In genomic region chr7:103296901-103297836, GRCh38 we compare ENCODE assay signal across 8 cellular contexts. TPM values are rescaled to one million over a fixed set of nuclear protein-coding genes. Genes with fewer than 3 reads are reported as not detected.
DNase-seq lines count a peak whose midpoint lies in the region; ATAC-seq and TF ChIP-seq lines count a peak whose summit lies in the region.

A gene with protein sequence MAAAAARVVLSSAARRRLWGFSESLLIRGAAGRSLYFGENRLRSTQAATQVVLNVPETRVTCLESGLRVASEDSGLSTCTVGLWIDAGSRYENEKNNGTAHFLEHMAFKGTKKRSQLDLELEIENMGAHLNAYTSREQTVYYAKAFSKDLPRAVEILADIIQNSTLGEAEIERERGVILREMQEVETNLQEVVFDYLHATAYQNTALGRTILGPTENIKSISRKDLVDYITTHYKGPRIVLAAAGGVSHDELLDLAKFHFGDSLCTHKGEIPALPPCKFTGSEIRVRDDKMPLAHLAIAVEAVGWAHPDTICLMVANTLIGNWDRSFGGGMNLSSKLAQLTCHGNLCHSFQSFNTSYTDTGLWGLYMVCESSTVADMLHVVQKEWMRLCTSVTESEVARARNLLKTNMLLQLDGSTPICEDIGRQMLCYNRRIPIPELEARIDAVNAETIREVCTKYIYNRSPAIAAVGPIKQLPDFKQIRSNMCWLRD (plus strand): TSS chr7:103297435. CDS start chr7:103297460, 25 bp downstream.

- peaks cover 21% of the 10 kb centered on the region for H3K36me3 Mint-ChIP-seq in activated naive CD8-positive, alpha-beta T cell treated with anti-CD3 and anti-CD28 coated beads, Interleukin-2, amount 50 U/mL, for 24 hours (ENCODE audit: low read depth)

- H2AFZ ChIP-seq in parathyroid adenoma = peak within 1 kb of the TSS; percentile 98

- peak within 1 kb of the TSS; percentile 85 for H3K27ac ChIP-seq in parathyroid adenoma
- H3K27ac ChIP-seq in tibial nerve = peak within 1 kb of the TSS; percentile 63 to 92 (median 84)

- TF ChIP-seq CTCF in GM12874 (IDR thresholded peaks at IDR 0.05; ENCODE audit: insufficient read depth, low read depth, low read length) (peak; percentile 92), parathyroid adenoma (IDR thresholded peaks at IDR 0.05) (peak; percentile 98), tibial nerve (IDR thresholded peaks at IDR 0.05) (peak; percentile 88 to 98 (median 94))

- peak within 1 kb of the TSS; percentile 57 for H3K9ac ChIP-seq in parathyroid adenoma

- H3K4me3 ChIP-seq in parathyroid adenoma (ENCODE audit: low read depth, low read length) (peak within 1 kb of the TSS; percentile 98), tibial nerve (peak within 1 kb of the TSS; percentile 62 to 96 (median 82))

- H3K4me3 Mint-ChIP-seq in activated naive CD8-positive, alpha-beta T cell treated with anti-CD3 and anti-CD28 coated beads, Interleukin-2, amount 50 U/mL, for 24 hours = peak within 1 kb of the TSS; percentile 93

- H3K9me3 Mint-ChIP-seq in activated naive CD8-positive, alpha-beta T cell treated with anti-CD3 and anti-CD28 coated beads, Interleukin-2, amount 50 U/mL, for 24 hours = no peaks in the 10 kb centered on the region

- peaks cover 12% of the 10 kb centered on the region for H3K4me1 ChIP-seq in parathyroid adenoma
- H3K4me1 ChIP-seq in tibial nerve = peaks cover 0 to 28% (median 12%) of the 10 kb centered on the region in 4 donors

- H3K9me3 ChIP-seq in parathyroid adenoma (ENCODE audit: control insufficient read depth, low read length) (no peaks in the 10 kb centered on the region), tibial nerve (no peaks in the 10 kb centered on the region)

- DNase-seq in NCI-H1417 (lab: John Stamatoyannopoulos, UW) = peak; percentile 93 to 97 (median 96)
- DNase-seq in SW 1271 (lab: John Stamatoyannopoulos, UW) = peak; percentile 74 to 87
- DNase-seq in activated naive CD8-positive, alpha-beta T cell treated with anti-CD3 and anti-CD28 coated beads, Interleukin-2, amount 50 U/mL, for 24 hours = peak; percentile 97
- DNase-seq in Right ventricle myocardium superior = peak; percentile 98
- DNase-seq in tibial nerve (ENCODE audit: low spot score in 2 of 2) = peak; percentile 94 to 99

- TF ChIP-seq EP300 in tibial nerve (IDR thresholded peaks at IDR 0.05) = peak in 1 of 2 donors; percentile 90

- peak within 1 kb of the TSS; percentile 84 for H3K27ac Mint-ChIP-seq in activated naive CD8-positive, alpha-beta T cell treated with anti-CD3 and anti-CD28 coated beads, Interleukin-2, amount 50 U/mL, for 24 hours

- peaks cover 18% of the 10 kb centered on the region for H3K79me2 ChIP-seq in parathyroid adenoma

- H3K27me3 Mint-ChIP-seq in activated naive CD8-positive, alpha-beta T cell treated with anti-CD3 and anti-CD28 coated beads, Interleukin-2, amount 50 U/mL, for 24 hours = peaks cover 3% of the 10 kb centered on the region

- intact Hi-C loops in Right ventricle myocardium superior (cut with DNase I) = no loop called here

- 3% methylated on average over 37 to 52 of the region's 52 CpGs for WGBS in tibial nerve, 2 donors

- H3K36me3 ChIP-seq in parathyroid adenoma (ENCODE audit: control insufficient read depth, insufficient read depth, low read length) (no peaks in the 10 kb centered on the region), tibial nerve (peaks cover 0 to 30% (median 15%) of the 10 kb centered on the region in 3 donors)

- peak in 1 of 2 donors; percentile 37 for TF ChIP-seq POLR2A in tibial nerve (IDR thresholded peaks at IDR 0.05)

- peak within 1 kb of the TSS; percentile 94 for H3K4me2 ChIP-seq in parathyroid adenoma (ENCODE audit: low read length)

- H3K27me3 ChIP-seq in parathyroid adenoma (ENCODE audit: control insufficient read depth, insufficient read depth, low read length) (no peaks in the 10 kb centered on the region), tibial nerve (no peaks in the 10 kb centered on the region)

- peaks cover 32% of the 10 kb centered on the region for H3K4me1 Mint-ChIP-seq in activated naive CD8-positive, alpha-beta T cell treated with anti-CD3 and anti-CD28 coated beads, Interleukin-2, amount 50 U/mL, for 24 hours

- ATAC-seq in HG02763 (IDR thresholded peaks at IDR 0.05; ENCODE audit: unreplicated experiment) (peak; percentile 91), Right ventricle myocardium superior (ENCODE audit: poor library complexity) (peak; percentile 99)
- peak; percentile 95 for ATAC-seq in activated naive CD8-positive, alpha-beta T cell treated with anti-CD3 and anti-CD28 coated beads, Interleukin-2, amount 50 U/mL, for 24 hours

RNA-seq across cellular contexts. Expression of the gene that starts here (rescaled TPM):
- total RNA-seq in Right ventricle myocardium superior = 73.7 TPM
- 10 to 100 TPM; 31.8 to 44.3 (median 41.1) TPM for total RNA-seq in tibial nerve

Comparison
In these comparisons a context has a peak if more than half of its experiments do, and no peak if none do; other contexts are left out.
1. Peak in every context shown above with its lines: DNase-seq, ATAC-seq, H3K4me3 ChIP-seq and H3K27ac ChIP-seq.